Comparison of ENCODE assay signal across 8 cellular contexts in genomic region chr17:410674-411401, GRCh38. TPM values are rescaled to one million over a fixed set of nuclear protein-coding genes. Genes with fewer than 3 reads are reported as not detected.
DNase-seq lines count a peak whose midpoint lies in the region; ATAC-seq, FAIRE-seq and TF ChIP-seq lines count a peak whose summit lies in the region.

No MANE protein-coding gene starts in this region.

- peaks cover 16% of the 10 kb centered on the region; the same call in 1 of the 2 replicates for H3K36me3 ChIP-seq in KOPT-K1 (ENCODE audit: insufficient read depth, low read length)

- peak overlapping the region; percentile 86 for H3K4me3 ChIP-seq in epithelial cell of esophagus (ENCODE audit: low read length)

- intact Hi-C loops in activated CD8-positive, alpha-beta T cell treated with anti-CD3 and anti-CD28 coated beads for 36 hours (cut with micrococcal nuclease), result loop anchor here (5.0 kb wide), 2 partner anchors 291 to 586 kb away; partner anchors contain the start of gene TIMM22

- no peak for TF ChIP-seq CTCF in activated CD8-positive, alpha-beta T cell treated with anti-CD3 and anti-CD28 coated beads for 36 hours (IDR thresholded peaks at IDR 0.05)
- no peak for TF ChIP-seq CTCF in epithelial cell of esophagus (IDR thresholded peaks at IDR 0.05; ENCODE audit: insufficient read depth, low read depth, low read length, missing control alignments)

- peak; percentile 78 for ATAC-seq in activated CD8-positive, alpha-beta T cell treated with anti-CD3 and anti-CD28 coated beads for 36 hours
- peak; percentile 80 to 88 for ATAC-seq in naive thymus-derived CD8-positive, alpha-beta T cell
- ATAC-seq in HG02970 (IDR thresholded peaks at IDR 0.05; ENCODE audit: low FRiP score, unreplicated experiment), result no peak

- POLR2A ChIA-PET in activated CD8-positive, alpha-beta T cell treated with anti-CD3 and anti-CD28 coated beads for 36 hours (lab: Charles Lee), result interaction anchor here (0.6 to 1.8 kb wide), 3 partner anchors 11 to 233 kb away, joined by 3 to 5 read pairs (median 4); no protein-coding TSS in a partner anchor
- POLR2A ChIA-PET in naive thymus-derived CD8-positive, alpha-beta T cell (lab: Charles Lee), result interaction anchor here (0.6 to 2.3 kb wide), 8 partner anchors 25 to 570 kb away, joined by 3 to 18 read pairs (median 4); no protein-coding TSS in a partner anchor

- H3K4me1 Mint-ChIP-seq in activated CD8-positive, alpha-beta T cell treated with anti-CD3 and anti-CD28 coated beads for 36 hours (ENCODE audit: low read depth), result peaks cover 53% of the 10 kb centered on the region
- H3K4me1 Mint-ChIP-seq in naive thymus-derived CD8-positive, alpha-beta T cell, result peaks cover 50 to 69% (median 61%) of the 10 kb centered on the region in 4 donors

- peak overlapping the region; percentile 75 for H3K4me3 Mint-ChIP-seq in activated CD8-positive, alpha-beta T cell treated with anti-CD3 and anti-CD28 coated beads for 36 hours
- H3K4me3 Mint-ChIP-seq in naive thymus-derived CD8-positive, alpha-beta T cell, result peak overlapping the region; percentile 85 to 99 (median 93)

- FAIRE-seq in GM18507 (lab: Jason Lieb, UNC), result peak; percentile 54

- H3K9me3 Mint-ChIP-seq in activated CD8-positive, alpha-beta T cell treated with anti-CD3 and anti-CD28 coated beads for 36 hours, result no peaks in the 10 kb centered on the region
- peaks cover 0 to 5% (median 0%) of the 10 kb centered on the region in 9 donors for H3K9me3 Mint-ChIP-seq in naive thymus-derived CD8-positive, alpha-beta T cell

- H3K27me3 Mint-ChIP-seq in activated CD8-positive, alpha-beta T cell treated with anti-CD3 and anti-CD28 coated beads for 36 hours, result no peaks in the 10 kb centered on the region
- peaks cover 0 to 7% (median 0%) of the 10 kb centered on the region in 5 donors for H3K27me3 Mint-ChIP-seq in naive thymus-derived CD8-positive, alpha-beta T cell

- CTCF ChIA-PET in activated CD8-positive, alpha-beta T cell treated with anti-CD3 and anti-CD28 coated beads for 36 hours (lab: Charles Lee), result interaction anchor here (0.9 to 3.3 kb wide), 19 partner anchors 11 to 305 kb away, joined by 3 to 162 read pairs (median 10); partner anchors contain the start of gene RFLNB

- H3K9me3 ChIP-seq in KOPT-K1 (ENCODE audit: insufficient read depth, low read length, poor library complexity, severe bottlenecking), result no peaks in the 10 kb centered on the region

- DNase-seq in GM18507 (ENCODE audit: extremely low spot score, insufficient read length, low read depth) (no peak), epithelial cell of esophagus (ENCODE audit: low read depth) (peak; percentile 14), iPS-NIHi11 (ENCODE audit: low spot score) (no peak), NCI-H2029 treated with DMSO at 0.1 percent for 48 hours (lab: John Stamatoyannopoulos, UW) (no peak)
- peak; percentile 85 for DNase-seq in activated CD8-positive, alpha-beta T cell treated with anti-CD3 and anti-CD28 coated beads for 36 hours
- DNase-seq in naive thymus-derived CD8-positive, alpha-beta T cell, result peak; percentile 53 to 92 (median 84)

- H3K36me3 Mint-ChIP-seq in activated CD8-positive, alpha-beta T cell treated with anti-CD3 and anti-CD28 coated beads for 36 hours (ENCODE audit: low read depth), result peaks cover 6% of the 10 kb centered on the region
- H3K36me3 Mint-ChIP-seq in naive thymus-derived CD8-positive, alpha-beta T cell, result peaks cover 0 to 4% (median 0%) of the 10 kb centered on the region in 3 donors

- H3K27ac Mint-ChIP-seq in activated CD8-positive, alpha-beta T cell treated with anti-CD3 and anti-CD28 coated beads for 36 hours, result peak overlapping the region; percentile 73
- peak overlapping the region; percentile 90 to 99 (median 97) for H3K27ac Mint-ChIP-seq in naive thymus-derived CD8-positive, alpha-beta T cell

- H3K27ac ChIP-seq in KOPT-K1 (ENCODE audit: low read depth, low read length, poor library complexity, severe bottlenecking), result peak overlapping the region; percentile 87

RNA-seq across cellular contexts. Expression of gene RFLNB, which starts 34.9 kb away (rescaled TPM):
- total RNA-seq in activated CD8-positive, alpha-beta T cell treated with anti-CD3 and anti-CD28 coated beads for 36 hours, result 10 to 100 TPM; 45.9 to 46.1 TPM
- total RNA-seq in naive thymus-derived CD8-positive, alpha-beta T cell, result 10 to 100 TPM; 38.7 TPM
- polyA plus RNA-seq in naive thymus-derived CD8-positive, alpha-beta T cell, result 10 to 100 TPM; 19.2 to 32.5 (median 24.2) TPM

RNA-seq across cellular contexts. Expression of gene RPH3AL, which starts 58.2 kb away (rescaled TPM):
- 1 to 10 TPM in 1 of 2 experiments, under 1 TPM in 1; 0.72 to 1.1 TPM for total RNA-seq in activated CD8-positive, alpha-beta T cell treated with anti-CD3 and anti-CD28 coated beads for 36 hours
- total RNA-seq in naive thymus-derived CD8-positive, alpha-beta T cell, result 10 to 100 TPM; 26.4 to 30.0 TPM
- 1 to 10 TPM; 1.9 to 5.7 (median 2.7) TPM for polyA plus RNA-seq in naive thymus-derived CD8-positive, alpha-beta T cell

Comparison
In these comparisons a context has a peak if more than half of its experiments do, and no peak if none do; other contexts are left out.
1. DNase-seq: peak in activated CD8-positive, alpha-beta T cell treated with anti-CD3 and anti-CD28 coated beads for 36 hours (single experiment), epithelial cell of esophagus (single experiment) and naive thymus-derived CD8-positive, alpha-beta T cell (10 of 10); none in GM18507 (single experiment), iPS-NIHi11 (single experiment) and NCI-H2029 treated with DMSO at 0.1 percent for 48 hours (single experiment).
2. RNA of gene RPH3AL, which starts 58.2 kb away (total RNA-seq): 26.4 to 30.0 TPM in naive thymus-derived CD8-positive, alpha-beta T cell; 0.72 to 1.1 TPM in activated CD8-positive, alpha-beta T cell treated with anti-CD3 and anti-CD28 coated beads for 36 hours; every median in the first group is over 10 times any median in the second.